8 cellular contexts compared by ENCODE assay signal in genomic region chr11:8192016-8192895, GRCh38. TPM values are rescaled to one million over a fixed set of nuclear protein-coding genes. Genes with fewer than 3 reads are reported as not detected.
DNase-seq lines count a peak whose midpoint lies in the region; ATAC-seq and TF ChIP-seq lines count a peak whose summit lies in the region.

No MANE protein-coding gene starts in this region.

- ATAC-seq in HG02885 (IDR thresholded peaks at IDR 0.05; ENCODE audit: poor library complexity, unreplicated experiment) (peak; percentile 76), HG03457 (IDR thresholded peaks at IDR 0.05; ENCODE audit: unreplicated experiment) (no peak)
- peak; percentile 75 for ATAC-seq in naive thymus-derived CD4-positive, alpha-beta T cell

- POLR2A ChIA-PET in activated CD4-positive, alpha-beta memory T cell treated with anti-CD3 and anti-CD28 coated beads, Interleukin-2, amount 10 ng/mL, durations not matched to agents 7 days and 5 days (lab: Charles Lee): no interaction called here
- POLR2A ChIA-PET in naive thymus-derived CD4-positive, alpha-beta T cell (lab: Charles Lee): no interaction called here

- H3K27me3 ChIP-seq in esophagus muscularis mucosa (peaks cover 0 to 20% (median 0%) of the 10 kb centered on the region in 4 donors), tibial artery (peaks cover 0 to 27% of the 10 kb centered on the region in 2 donors)
- H3K27me3 ChIP-seq in naive thymus-derived CD4-positive, alpha-beta T cell (ENCODE audit: control insufficient read depth in 2 of 2, insufficient read depth in 2 of 2, low read length in 2 of 2): no peaks in the 10 kb centered on the region

- H3K4me1 ChIP-seq in esophagus muscularis mucosa (peaks cover 0 to 7% (median 2%) of the 10 kb centered on the region in 4 donors), tibial artery (no peaks in the 10 kb centered on the region)
- no peaks in the 10 kb centered on the region for H3K4me1 ChIP-seq in naive thymus-derived CD4-positive, alpha-beta T cell (ENCODE audit: control insufficient read depth in 2 of 2, insufficient read depth in 2 of 2, low read length in 2 of 2)

- H3K27ac Mint-ChIP-seq in activated CD4-positive, alpha-beta memory T cell treated with anti-CD3 and anti-CD28 coated beads, Interleukin-2, amount 10 ng/mL, durations not matched to agents 7 days and 5 days: no peak overlapping the region
- H3K27ac Mint-ChIP-seq in naive thymus-derived CD4-positive, alpha-beta T cell: no peak overlapping the region

- TF ChIP-seq EP300 in esophagus muscularis mucosa (IDR thresholded peaks at IDR 0.05): no peak

- DNase-seq in GM03348 (ENCODE audit: low spot score) (peak; percentile 89), NCI-H345 (lab: John Stamatoyannopoulos, UW) (peak; percentile 68), esophagus muscularis mucosa (ENCODE audit: extremely low spot score) (no peak), tibial artery (peak in 1 of 2 donors; percentile 65)
- DNase-seq in activated CD4-positive, alpha-beta memory T cell treated with anti-CD3 and anti-CD28 coated beads, Interleukin-2, amount 10 ng/mL, durations not matched to agents 7 days and 5 days: peak; percentile 41
- DNase-seq in naive thymus-derived CD4-positive, alpha-beta T cell: peak in 5 of 9 donors; percentile 10 to 30 (median 19)

- H3K36me3 ChIP-seq in esophagus muscularis mucosa: no peaks in the 10 kb centered on the region
- H3K36me3 ChIP-seq in naive thymus-derived CD4-positive, alpha-beta T cell (ENCODE audit: control insufficient read depth in 2 of 3, insufficient read depth in 3 of 3, low read length in 3 of 3): no peaks in the 10 kb centered on the region
- H3K36me3 ChIP-seq in tibial artery: no peaks in the 10 kb centered on the region

- no peak for TF ChIP-seq POLR2A in esophagus muscularis mucosa (IDR thresholded peaks at IDR 0.05; ENCODE audit: low read depth)

- CTCF ChIA-PET in activated CD4-positive, alpha-beta memory T cell treated with anti-CD3 and anti-CD28 coated beads, Interleukin-2, amount 10 ng/mL, durations not matched to agents 7 days and 5 days (lab: Charles Lee): interaction anchor here (1.0 to 3.3 kb wide), 4 partner anchors 13 to 375 kb away, joined by 3 to 11 read pairs (median 4); no protein-coding TSS in a partner anchor
- CTCF ChIA-PET in naive thymus-derived CD4-positive, alpha-beta T cell (lab: Charles Lee): interaction anchor here (0.9 to 2.0 kb wide), 3 partner anchors 8 to 375 kb away, joined by 3 to 8 read pairs (median 4); no protein-coding TSS in a partner anchor

- H3K27me3 Mint-ChIP-seq in activated CD4-positive, alpha-beta memory T cell treated with anti-CD3 and anti-CD28 coated beads, Interleukin-2, amount 10 ng/mL, durations not matched to agents 7 days and 5 days: peaks cover 18% of the 10 kb centered on the region
- peaks cover 4 to 46% (median 42%) of the 10 kb centered on the region in 5 donors for H3K27me3 Mint-ChIP-seq in naive thymus-derived CD4-positive, alpha-beta T cell

- H3K9me3 Mint-ChIP-seq in activated CD4-positive, alpha-beta memory T cell treated with anti-CD3 and anti-CD28 coated beads, Interleukin-2, amount 10 ng/mL, durations not matched to agents 7 days and 5 days: no peaks in the 10 kb centered on the region
- peaks cover 0 to 2% (median 0%) of the 10 kb centered on the region in 11 donors for H3K9me3 Mint-ChIP-seq in naive thymus-derived CD4-positive, alpha-beta T cell

- no peak overlapping the region for H3K4me3 Mint-ChIP-seq in activated CD4-positive, alpha-beta memory T cell treated with anti-CD3 and anti-CD28 coated beads, Interleukin-2, amount 10 ng/mL, durations not matched to agents 7 days and 5 days
- H3K4me3 Mint-ChIP-seq in naive thymus-derived CD4-positive, alpha-beta T cell: no peak overlapping the region

- 67% methylated on average over 16 of the region's 19 CpGs for WGBS in esophagus muscularis mucosa

- H3K27ac ChIP-seq in esophagus muscularis mucosa (replicated peaks in 1 of 4) (no peak overlapping the region), tibial artery (no peak overlapping the region)
- no peak overlapping the region for H3K27ac ChIP-seq in naive thymus-derived CD4-positive, alpha-beta T cell (ENCODE audit: low read depth, low read length)

- H3K9me3 ChIP-seq in esophagus muscularis mucosa (no peaks in the 10 kb centered on the region), tibial artery (no peaks in the 10 kb centered on the region)
- no peaks in the 10 kb centered on the region for H3K9me3 ChIP-seq in naive thymus-derived CD4-positive, alpha-beta T cell (ENCODE audit: control insufficient read depth in 2 of 3, low read length in 3 of 3)

- H3K4me3 ChIP-seq in esophagus muscularis mucosa (no peak overlapping the region), tibial artery (no peak overlapping the region)
- H3K4me3 ChIP-seq in naive thymus-derived CD4-positive, alpha-beta T cell (ENCODE audit: low read length): no peak overlapping the region

- H3K4me1 Mint-ChIP-seq in activated CD4-positive, alpha-beta memory T cell treated with anti-CD3 and anti-CD28 coated beads, Interleukin-2, amount 10 ng/mL, durations not matched to agents 7 days and 5 days: no peaks in the 10 kb centered on the region
- peaks cover 0 to 3% (median 0%) of the 10 kb centered on the region in 7 donors for H3K4me1 Mint-ChIP-seq in naive thymus-derived CD4-positive, alpha-beta T cell

- no peaks in the 10 kb centered on the region for H3K36me3 Mint-ChIP-seq in activated CD4-positive, alpha-beta memory T cell treated with anti-CD3 and anti-CD28 coated beads, Interleukin-2, amount 10 ng/mL, durations not matched to agents 7 days and 5 days (ENCODE audit: low read depth)
- H3K36me3 Mint-ChIP-seq in naive thymus-derived CD4-positive, alpha-beta T cell: no peaks in the 10 kb centered on the region

- intact Hi-C loops in esophagus muscularis mucosa (cut with DNase I): no loop called here
- intact Hi-C loops in naive thymus-derived CD4-positive, alpha-beta T cell (cut with micrococcal nuclease): loop anchor here (1.0 kb wide), 2 partner anchors 72 to 374 kb away; no protein-coding TSS in a partner anchor
- intact Hi-C loops in tibial artery (cut with DNase I; ENCODE audit: low total_unique reads): loop anchor here (10.0 kb wide), 1 partner anchor 373 kb away; no protein-coding TSS in a partner anchor

- TF ChIP-seq CTCF in esophagus muscularis mucosa (IDR thresholded peaks at IDR 0.05) (peak; percentile 64 to 89 (median 70)), tibial artery (IDR thresholded peaks at IDR 0.05) (peak; percentile 62 to 75)

RNA-seq across cellular contexts. Expression of gene RIC3, which starts 23.4 kb away (rescaled TPM):
- total RNA-seq in activated CD4-positive, alpha-beta memory T cell treated with anti-CD3 and anti-CD28 coated beads, Interleukin-2, amount 10 ng/mL, durations not matched to agents 7 days and 5 days: 1 to 10 TPM; 3.4 to 4.8 TPM
- 10 to 100 TPM; 12.8 to 19.9 (median 17.1) TPM for total RNA-seq in esophagus muscularis mucosa
- total RNA-seq in naive thymus-derived CD4-positive, alpha-beta T cell: 10 to 100 TPM in 4 of 5 experiments, 1 to 10 TPM in 1; 7.3 to 66.9 (median 34.4) TPM
- 1 to 10 TPM; 2.5 to 2.8 TPM for polyA plus RNA-seq in naive thymus-derived CD4-positive, alpha-beta T cell
